Comparison of ENCODE assay signal across 14 cellular contexts in genomic region chr9:127539982-127540663, GRCh38.
DNase-seq lines count a peak whose midpoint lies in the region; ATAC-seq, FAIRE-seq and TF ChIP-seq lines count a peak whose summit lies in the region.
"Had no signal": no experiment of that assay in that cellular context is flagged by ENCODE, and none has a peak within 500 bp of the region (broad histone marks: within the 10 kb centered on the region; RNA-seq: fewer than 3 reads in every experiment).

No MANE protein-coding gene starts in this region.

- H3K9me1 ChIP-seq in keratinocyte (ENCODE audit: control insufficient read depth, extremely low read depth, insufficient read depth, low read length) = peaks cover 22% of the 10 kb centered on the region

- H3K9me2 ChIP-seq in hepatocyte (replicated peaks; ENCODE audit: insufficient read depth) = no peaks in the 10 kb centered on the region

- 91% methylated on average over 15 of the region's 15 CpGs for WGBS in hepatocyte (ENCODE audit: low lambda C conversion rate, missing lambda C conversion rate)

- H3K27ac ChIP-seq in keratinocyte (ENCODE audit: control insufficient read depth, insufficient read depth, low read length) (peak overlapping the region; percentile 73), thoracic aorta (peak overlapping the region; percentile 43 to 90), Peyer's patch (peak overlapping the region in 2 of 4 donors; percentile 43 to 61), hepatocyte (no peak overlapping the region)

- DNase-seq in HUDEP-2 (lab: John Stamatoyannopoulos, UW; ENCODE audit: unreplicated experiment in 76 of 76) (peak in 73 of 76 experiments; percentile 27 to 84 (median 62)), amniotic epithelial cell (ENCODE audit: low read depth) (peak; percentile 51), keratinocyte (ENCODE audit: low read depth, low spot score) (no peak), thoracic aorta (ENCODE audit: low spot score) (no peak), ACHN (no peak), Peyer's patch (no peak), hepatocyte (ENCODE audit: low spot score) (no peak)
- DNase-seq: heart left ventricle; NCI-H1092 treated with DMSO at 0.1 percent for 48 hours; NCI-H345; stimulated activated naive CD8-positive, alpha-beta T cell treated with anti-CD3 and anti-CD28 coated beads, Interleukin-15, amount 100 ng/mL, for 72 hours; T-helper 9 cell had no signal

- TF ChIP-seq CTCF in keratinocyte (optimal IDR thresholded peaks at IDR 0.05 in 1 of 3, IDR thresholded peaks at IDR 0.05 in 1 of 3, conservative IDR thresholded peaks at IDR 0.05 in 1 of 3; ENCODE audit: extremely low read depth in 1 of 3, insufficient read depth in 2 of 3, low read length in 3 of 3) = no peak
- no peak for TF ChIP-seq CTCF in thoracic aorta (IDR thresholded peaks at IDR 0.05)
- TF ChIP-seq CTCF in Peyer's patch (IDR thresholded peaks at IDR 0.05) = no peak
- TF ChIP-seq CTCF in hepatocyte (IDR thresholded peaks at IDR 0.05; ENCODE audit: poor library complexity) = no peak

- TF ChIP-seq POLR2A in Peyer's patch (IDR thresholded peaks at IDR 0.05) = no peak

- in situ Hi-C loops in ACHN (cut with HindIII; ENCODE audit: low pct_ligation_motif_present, low pct_unique_long_range_greater_than_20kb, low sequenced_read_pairs) = no loop called here

- peaks cover 90% of the 10 kb centered on the region for H3K79me2 ChIP-seq in keratinocyte (ENCODE audit: control insufficient read depth, insufficient read depth, low read length)
- H3K79me2 ChIP-seq in hepatocyte = peaks cover 94% of the 10 kb centered on the region

- peak overlapping the region; percentile 50 for H3K9ac ChIP-seq in keratinocyte (ENCODE audit: control insufficient read depth, extremely low read depth, insufficient read depth, low read length)

- dilution Hi-C loops in keratinocyte (cut with MboI; ENCODE audit: extremely low pct_ligation_motif_present, low sequenced_read_pairs) = no loop called here

- H3K4me2 ChIP-seq in keratinocyte (ENCODE audit: control insufficient read depth, extremely low read depth, insufficient read depth, low read depth, low read length) = peak overlapping the region; percentile 55
- no peak overlapping the region for H3K4me2 ChIP-seq in hepatocyte

- H4K20me1 ChIP-seq in keratinocyte (ENCODE audit: control insufficient read depth, extremely low read depth, insufficient read depth, low read length) = peaks cover 54% of the 10 kb centered on the region
- H4K20me1 ChIP-seq in hepatocyte (ENCODE audit: insufficient read depth, poor library complexity, severe bottlenecking) = peaks cover 78% of the 10 kb centered on the region

- H3K36me3 ChIP-seq in keratinocyte (ENCODE audit: control insufficient read depth in 2 of 2, extremely low read depth in 1 of 2, insufficient read depth in 2 of 2, low read length in 2 of 2) = peaks cover 15 to 32% of the 10 kb centered on the region in 2 experiments
- H3K36me3 ChIP-seq in thoracic aorta = no peaks in the 10 kb centered on the region
- no peaks in the 10 kb centered on the region for H3K36me3 ChIP-seq in Peyer's patch
- no peaks in the 10 kb centered on the region for H3K36me3 ChIP-seq in hepatocyte (replicated peaks; ENCODE audit: insufficient read depth, low read depth)

- ATAC-seq in thoracic aorta (ENCODE audit: insufficient number of reproducible peaks, low FRiP score, low read depth) = no peak
- ATAC-seq in HG03139 (IDR thresholded peaks at IDR 0.05; ENCODE audit: unreplicated experiment) = no peak
- ATAC-seq: HCT116; stimulated activated naive CD8-positive, alpha-beta T cell treated with anti-CD3 and anti-CD28 coated beads, Interleukin-15, amount 100 ng/mL, for 72 hours had no signal

- H3K27me3 ChIP-seq in keratinocyte (ENCODE audit: control insufficient read depth, extremely low read depth, insufficient read depth, low read length) (no peaks in the 10 kb centered on the region), thoracic aorta (replicated peaks; ENCODE audit: insufficient read depth) (no peaks in the 10 kb centered on the region), Peyer's patch (no peaks in the 10 kb centered on the region), hepatocyte (no peaks in the 10 kb centered on the region)
- H3K27me3 ChIP-seq: heart left ventricle had no signal

- no peak overlapping the region for H3K4me3 ChIP-seq in keratinocyte (ENCODE audit: control insufficient read depth in 2 of 3, extremely low read depth in 1 of 3, insufficient read depth in 2 of 3, low read depth in 1 of 3, low read length in 3 of 3)
- H3K4me3 ChIP-seq in thoracic aorta = peak overlapping the region; percentile 12
- no peak overlapping the region for H3K4me3 ChIP-seq in Peyer's patch
- no peak overlapping the region for H3K4me3 ChIP-seq in hepatocyte
- H3K4me3 ChIP-seq: heart left ventricle had no signal

- H2AFZ ChIP-seq in keratinocyte (ENCODE audit: control insufficient read depth, low read length) (no peak overlapping the region), hepatocyte (no peak overlapping the region)

- FAIRE-seq in keratinocyte (lab: Jason Lieb, UNC) = no peak

- H3K4me1 ChIP-seq in keratinocyte (ENCODE audit: control insufficient read depth, extremely low read depth, insufficient read depth, low read length) (peaks cover 92% of the 10 kb centered on the region), thoracic aorta (ENCODE audit: control insufficient read depth in 1 of 2, low read depth in 2 of 2) (peaks cover 69 to 99% of the 10 kb centered on the region in 2 donors), Peyer's patch (peaks cover 0 to 68% (median 3%) of the 10 kb centered on the region in 4 donors), hepatocyte (ENCODE audit: insufficient read depth) (peaks cover 36% of the 10 kb centered on the region)

- H3K9me3 ChIP-seq in keratinocyte (ENCODE audit: control insufficient read depth, low read depth, low read length) (no peaks in the 10 kb centered on the region), thoracic aorta (no peaks in the 10 kb centered on the region), Peyer's patch (no peaks in the 10 kb centered on the region), hepatocyte (ENCODE audit: low read depth) (no peaks in the 10 kb centered on the region)
- H3K9me3 ChIP-seq: heart left ventricle had no signal

Comparison
In these comparisons a context has a peak if more than half of its experiments do, and no peak if none do; other contexts are left out.
1. DNase-seq: peak in HUDEP-2 (73 of 76) and amniotic epithelial cell (single experiment); none in keratinocyte (single experiment), thoracic aorta (single experiment), ACHN (single experiment), Peyer's patch (0 of 3) and hepatocyte (single experiment).